8 cellular contexts compared by ENCODE assay signal in the genomic region with DNA sequence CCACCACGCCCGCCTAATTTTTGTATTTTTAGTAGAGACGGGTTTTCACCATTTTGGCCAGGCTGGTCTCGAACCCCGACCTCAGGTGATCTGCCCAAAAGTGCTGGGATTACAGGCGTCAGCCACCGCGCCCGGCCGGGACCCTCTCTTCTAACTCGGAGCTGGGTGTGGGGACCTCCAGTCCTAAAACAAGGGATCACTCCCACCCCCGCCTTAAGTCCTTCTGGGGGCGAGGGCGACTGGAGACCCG. TPM values are rescaled to one million over a fixed set of nuclear protein-coding genes. Genes with fewer than 3 reads are reported as not detected.
DNase-seq lines count a peak whose midpoint lies in the region; ATAC-seq and TF ChIP-seq lines count a peak whose summit lies in the region.
"Not testable (repeated sequence)": the region's sequence is repeated elsewhere in the genome, so short reads cannot be mapped to it uniquely, and the experiment has no call there.

No MANE protein-coding gene starts in this region.

- H3K27me3 Mint-ChIP-seq in activated T-cell treated with anti-CD3 and anti-CD28 coated beads, Interleukin-2, amount 50 U/mL, for 4 hours (ENCODE audit: low read depth); natural killer cell treated with Interleukin-12 subunit alpha and Interleukin-12 subunit beta and Interleukin-15 and Interleukin-18, amount 100 ng/mL, for 72 hours: not testable (repeated sequence)

- H3K27ac ChIP-seq in C4-2B (peak overlapping the region; percentile 99), HCT116 (ENCODE audit: low read depth, low read length) (peak overlapping the region; percentile 80), colonic mucosa (peak overlapping the region; percentile 93)
- H3K27ac ChIP-seq in iPS DF 6.9 (ENCODE audit: low read length), result not testable (repeated sequence)

- peak overlapping the region; percentile 92 to 97 for H3K4me3 ChIP-seq in HCT116 (replicated peaks in 1 of 2; ENCODE audit: low read depth in 1 of 2, low read length in 2 of 2)
- peak overlapping the region; percentile 70 for H3K4me3 ChIP-seq in colonic mucosa
- peak overlapping the region; percentile 42 for H3K4me3 ChIP-seq in iPS DF 6.9 (ENCODE audit: low read length)

- not testable (repeated sequence) for DNase-seq in HCT116 (ENCODE audit: low read depth, low spot score); activated T-cell treated with anti-CD3 and anti-CD28 coated beads, Interleukin-2, amount 50 U/mL, for 4 hours; colonic mucosa; iPS DF 6.9 (ENCODE audit: low read depth, low spot score); natural killer cell treated with Interleukin-12 subunit alpha and Interleukin-12 subunit beta and Interleukin-15 and Interleukin-18, amount 100 ng/mL, for 72 hours (ENCODE audit: low spot score); stimulated activated naive CD8-positive, alpha-beta T cell treated with anti-CD3 and anti-CD28 coated beads, Interleukin-15, Interleukin-2, amounts not matched to agents 100 U/mL and 50 U/mL, for 24 hours
- DNase-seq in NCI-H69 (lab: John Stamatoyannopoulos, UW), result peak; percentile 77

- not testable (repeated sequence) for H3K9me3 ChIP-seq in HCT116 (ENCODE audit: control insufficient read depth in 1 of 2, insufficient read depth in 1 of 2, low read depth in 1 of 2, low read length in 2 of 2); colonic mucosa; iPS DF 6.9 (ENCODE audit: control insufficient read depth, insufficient read depth, low read length)

- not testable (repeated sequence) for H3K27me3 ChIP-seq in HCT116 (ENCODE audit: insufficient read depth, low read length); colonic mucosa; iPS DF 6.9 (ENCODE audit: control insufficient read depth, insufficient read depth, low read length)

- CTCF ChIA-PET in HCT116 (lab: Charles Lee), result interaction anchor here (1.3 kb wide), 3 partner anchors 36 to 153 kb away, joined by 3 to 5 read pairs (median 4); no protein-coding TSS in a partner anchor

- POLR2A ChIA-PET in HCT116 (lab: Charles Lee), result not testable (repeated sequence)

- not testable (repeated sequence) for TF ChIP-seq POLR2A in HCT116 (IDR thresholded peaks at IDR 0.05; ENCODE audit: borderline replicate concordance, extremely low read depth, insufficient read depth, insufficient read length)

- RAD21 ChIA-PET in HCT116 (lab: Charles Lee; ENCODE audit: low non-redundant PET in 1 of 2, low total read pairs in 2 of 2, uncharacterized antibody in 2 of 2, unreplicated experiment in 2 of 2), result not testable (repeated sequence)

- not testable (repeated sequence) for H3K36me3 ChIP-seq in HCT116 (ENCODE audit: control insufficient read depth in 1 of 2, insufficient read depth in 2 of 2, low read length in 2 of 2); colonic mucosa; iPS DF 6.9 (ENCODE audit: control insufficient read depth, insufficient read depth, low read length)

- intact Hi-C loops in HCT116 (cut with micrococcal nuclease), result loop anchor here (2.0 kb wide), 1 partner anchor 53 kb away; no protein-coding TSS in a partner anchor
- intact Hi-C loops in colonic mucosa (cut with DNase I), result not testable (repeated sequence)

- H3K9ac ChIP-seq in HCT116 (ENCODE audit: low read length) (peak overlapping the region; percentile 99), colonic mucosa (ENCODE audit: low read depth in 2 of 2, low read length in 2 of 2) (peak overlapping the region; percentile 74 to 85)

- H3K79me2 ChIP-seq in HCT116 (ENCODE audit: insufficient read depth, low read length), result peaks cover 54% of the 10 kb centered on the region

- TF ChIP-seq RAD21 in HCT116 (IDR thresholded peaks at IDR 0.05; ENCODE audit: low read depth), result not testable (repeated sequence)

- BruUV-seq in HCT116 (replicated peaks; lab: Mats Ljungman, UMichigan), result not testable (repeated sequence)

- not testable (repeated sequence) for H3K9me2 ChIP-seq in HCT116 (ENCODE audit: insufficient read depth)

- peaks cover 44% of the 10 kb centered on the region for H3K4me1 Mint-ChIP-seq in activated T-cell treated with anti-CD3 and anti-CD28 coated beads, Interleukin-2, amount 50 U/mL, for 4 hours (ENCODE audit: low read depth)
- peaks cover 33 to 36% of the 10 kb centered on the region in 2 donors for H3K4me1 Mint-ChIP-seq in natural killer cell treated with Interleukin-12 subunit alpha and Interleukin-12 subunit beta and Interleukin-15 and Interleukin-18, amount 100 ng/mL, for 72 hours (ENCODE audit: low read depth in 2 of 2)

- not testable (repeated sequence) for H2AFZ ChIP-seq in HCT116 (ENCODE audit: low read depth, low read length, poor library complexity, severe bottlenecking)

- H3K4me2 ChIP-seq in HCT116 (ENCODE audit: low read length), result peak overlapping the region; percentile 97

- H3K36me3 Mint-ChIP-seq in activated T-cell treated with anti-CD3 and anti-CD28 coated beads, Interleukin-2, amount 50 U/mL, for 4 hours (ENCODE audit: insufficient read depth); natural killer cell treated with Interleukin-12 subunit alpha and Interleukin-12 subunit beta and Interleukin-15 and Interleukin-18, amount 100 ng/mL, for 72 hours: not testable (repeated sequence)

- H3K27ac Mint-ChIP-seq in natural killer cell treated with Interleukin-12 subunit alpha and Interleukin-12 subunit beta and Interleukin-15 and Interleukin-18, amount 100 ng/mL, for 72 hours, result peak overlapping the region; percentile 96 to 98

- no CpG with 5 or more reads among the region's 15 CpGs for WGBS in iPS DF 6.9 (ENCODE audit: insufficient coverage, insufficient read length)

- peak overlapping the region; percentile 93 for H3K4me3 Mint-ChIP-seq in activated T-cell treated with anti-CD3 and anti-CD28 coated beads, Interleukin-2, amount 50 U/mL, for 4 hours
- H3K4me3 Mint-ChIP-seq in natural killer cell treated with Interleukin-12 subunit alpha and Interleukin-12 subunit beta and Interleukin-15 and Interleukin-18, amount 100 ng/mL, for 72 hours, result peak overlapping the region; percentile 91

- H3K9me3 Mint-ChIP-seq in activated T-cell treated with anti-CD3 and anti-CD28 coated beads, Interleukin-2, amount 50 U/mL, for 4 hours; natural killer cell treated with Interleukin-12 subunit alpha and Interleukin-12 subunit beta and Interleukin-15 and Interleukin-18, amount 100 ng/mL, for 72 hours: not testable (repeated sequence)

- H3K4me1 ChIP-seq in HCT116 (ENCODE audit: control insufficient read depth in 1 of 2, insufficient read depth in 2 of 2, low read length in 2 of 2) (peaks cover 79 to 86% of the 10 kb centered on the region in 2 experiments), colonic mucosa (peaks cover 11% of the 10 kb centered on the region)
- not testable (repeated sequence) for H3K4me1 ChIP-seq in iPS DF 6.9 (ENCODE audit: control insufficient read depth, insufficient read depth, low read length)

- H4K20me1 ChIP-seq in HCT116 (ENCODE audit: insufficient read depth), result not testable (repeated sequence)

- not testable (repeated sequence) for TF ChIP-seq CTCF in C4-2B (conservative IDR thresholded peaks at IDR 0.05); HCT116 (IDR thresholded peaks at IDR 0.05 in 2 of 3, conservative IDR thresholded peaks at IDR 0.05 in 1 of 3; ENCODE audit: borderline replicate concordance in 1 of 3, insufficient read depth in 1 of 3, low read depth in 2 of 3, low read length in 2 of 3); colonic mucosa (IDR thresholded peaks at IDR 0.05)

- ATAC-seq in HCT116, result peak; percentile 6
- ATAC-seq in activated T-cell treated with anti-CD3 and anti-CD28 coated beads, Interleukin-2, amount 50 U/mL, for 4 hours, result peak; percentile 12 to 16
- ATAC-seq in natural killer cell treated with Interleukin-12 subunit alpha and Interleukin-12 subunit beta and Interleukin-15 and Interleukin-18, amount 100 ng/mL, for 72 hours, result peak in 1 of 2 donors; percentile 21
- peak; percentile 4 for ATAC-seq in stimulated activated naive CD8-positive, alpha-beta T cell treated with anti-CD3 and anti-CD28 coated beads, Interleukin-15, Interleukin-2, amounts not matched to agents 100 U/mL and 50 U/mL, for 24 hours

RNA-seq across cellular contexts. Expression of gene LDLR, which starts 0.7 kb away (rescaled TPM):
- total RNA-seq in HCT116 (2021; ENCODE audit: unreplicated experiment), result 92.4 TPM
- polyA plus RNA-seq in HCT116 (2012), result 69.8 and 84.2 TPM in 2 replicates
- 10 to 100 TPM; 36.2 to 40.7 (median 39.0) TPM for total RNA-seq in activated T-cell treated with anti-CD3 and anti-CD28 coated beads, Interleukin-2, amount 50 U/mL, for 4 hours
- 100 to 1,000 TPM in 1 of 2 donors, 10 to 100 TPM in 1; 65.0 to 190 TPM for total RNA-seq in colonic mucosa
- 100 to 1,000 TPM; 179 to 194 TPM for total RNA-seq in natural killer cell treated with Interleukin-12 subunit alpha and Interleukin-12 subunit beta and Interleukin-15 and Interleukin-18, amount 100 ng/mL, for 72 hours

Comparison
In these comparisons a context has a peak if more than half of its experiments do, and no peak if none do; other contexts are left out.
1. H3K4me3 ChIP-seq: peak in every context shown above with its lines; median percentile 94 in HCT116; 70 in colonic mucosa; 42 in iPS DF 6.9.